In the genomic region with DNA sequence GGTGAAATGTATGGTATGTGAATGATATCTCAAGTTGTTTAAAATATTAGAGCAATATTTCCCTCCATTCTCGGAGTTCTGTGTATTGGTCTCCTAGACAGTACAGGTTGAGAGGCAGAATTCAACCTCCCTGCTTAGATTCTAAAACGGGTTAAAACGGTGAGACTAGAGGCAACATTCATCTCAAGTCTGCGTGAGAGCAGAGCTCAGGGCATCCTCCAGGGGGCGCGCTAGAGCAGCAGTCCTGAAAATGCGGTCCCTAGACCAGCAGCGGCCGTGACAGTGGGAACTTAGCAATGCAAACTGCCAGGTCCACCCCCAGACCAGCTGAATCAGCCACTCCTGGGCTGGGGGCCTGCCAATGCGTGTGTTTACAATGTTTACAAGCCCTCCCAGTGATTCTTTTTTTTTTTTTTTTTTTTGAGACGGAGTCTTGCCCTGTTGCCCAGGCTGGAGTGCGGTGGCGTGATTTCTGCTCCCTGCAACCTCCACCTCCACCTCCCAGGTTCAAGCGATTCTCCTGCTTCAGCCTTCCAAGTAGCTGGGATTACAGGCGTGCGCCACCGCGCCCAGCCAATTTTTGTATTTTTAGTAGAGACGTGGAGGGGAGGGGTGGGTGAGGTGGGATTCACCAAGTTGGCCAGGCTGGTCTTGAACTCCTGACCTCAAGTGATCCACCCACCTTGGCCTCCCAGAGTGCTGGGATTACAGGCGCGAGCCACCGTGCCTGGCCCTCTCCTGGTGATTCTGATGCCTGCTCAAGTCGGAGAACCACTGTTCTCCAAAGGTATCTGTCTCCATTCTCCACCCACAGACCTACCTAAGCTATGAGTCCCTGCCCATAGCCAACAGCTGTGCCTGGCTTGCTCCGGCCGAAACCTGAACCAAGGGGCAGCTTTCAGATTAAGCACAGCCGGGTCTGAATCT, we compare ENCODE assay signal across 1 cellular context.
TF ChIP-seq lines count a peak whose summit lies in the region.

No MANE protein-coding gene starts in this region.

TF ChIP-seq in GM23338, 12 proteins besides CTCF, POLR2A, EP300 and RAD21 (continued from another document):
- TF ChIP-seq, protein P1, sequence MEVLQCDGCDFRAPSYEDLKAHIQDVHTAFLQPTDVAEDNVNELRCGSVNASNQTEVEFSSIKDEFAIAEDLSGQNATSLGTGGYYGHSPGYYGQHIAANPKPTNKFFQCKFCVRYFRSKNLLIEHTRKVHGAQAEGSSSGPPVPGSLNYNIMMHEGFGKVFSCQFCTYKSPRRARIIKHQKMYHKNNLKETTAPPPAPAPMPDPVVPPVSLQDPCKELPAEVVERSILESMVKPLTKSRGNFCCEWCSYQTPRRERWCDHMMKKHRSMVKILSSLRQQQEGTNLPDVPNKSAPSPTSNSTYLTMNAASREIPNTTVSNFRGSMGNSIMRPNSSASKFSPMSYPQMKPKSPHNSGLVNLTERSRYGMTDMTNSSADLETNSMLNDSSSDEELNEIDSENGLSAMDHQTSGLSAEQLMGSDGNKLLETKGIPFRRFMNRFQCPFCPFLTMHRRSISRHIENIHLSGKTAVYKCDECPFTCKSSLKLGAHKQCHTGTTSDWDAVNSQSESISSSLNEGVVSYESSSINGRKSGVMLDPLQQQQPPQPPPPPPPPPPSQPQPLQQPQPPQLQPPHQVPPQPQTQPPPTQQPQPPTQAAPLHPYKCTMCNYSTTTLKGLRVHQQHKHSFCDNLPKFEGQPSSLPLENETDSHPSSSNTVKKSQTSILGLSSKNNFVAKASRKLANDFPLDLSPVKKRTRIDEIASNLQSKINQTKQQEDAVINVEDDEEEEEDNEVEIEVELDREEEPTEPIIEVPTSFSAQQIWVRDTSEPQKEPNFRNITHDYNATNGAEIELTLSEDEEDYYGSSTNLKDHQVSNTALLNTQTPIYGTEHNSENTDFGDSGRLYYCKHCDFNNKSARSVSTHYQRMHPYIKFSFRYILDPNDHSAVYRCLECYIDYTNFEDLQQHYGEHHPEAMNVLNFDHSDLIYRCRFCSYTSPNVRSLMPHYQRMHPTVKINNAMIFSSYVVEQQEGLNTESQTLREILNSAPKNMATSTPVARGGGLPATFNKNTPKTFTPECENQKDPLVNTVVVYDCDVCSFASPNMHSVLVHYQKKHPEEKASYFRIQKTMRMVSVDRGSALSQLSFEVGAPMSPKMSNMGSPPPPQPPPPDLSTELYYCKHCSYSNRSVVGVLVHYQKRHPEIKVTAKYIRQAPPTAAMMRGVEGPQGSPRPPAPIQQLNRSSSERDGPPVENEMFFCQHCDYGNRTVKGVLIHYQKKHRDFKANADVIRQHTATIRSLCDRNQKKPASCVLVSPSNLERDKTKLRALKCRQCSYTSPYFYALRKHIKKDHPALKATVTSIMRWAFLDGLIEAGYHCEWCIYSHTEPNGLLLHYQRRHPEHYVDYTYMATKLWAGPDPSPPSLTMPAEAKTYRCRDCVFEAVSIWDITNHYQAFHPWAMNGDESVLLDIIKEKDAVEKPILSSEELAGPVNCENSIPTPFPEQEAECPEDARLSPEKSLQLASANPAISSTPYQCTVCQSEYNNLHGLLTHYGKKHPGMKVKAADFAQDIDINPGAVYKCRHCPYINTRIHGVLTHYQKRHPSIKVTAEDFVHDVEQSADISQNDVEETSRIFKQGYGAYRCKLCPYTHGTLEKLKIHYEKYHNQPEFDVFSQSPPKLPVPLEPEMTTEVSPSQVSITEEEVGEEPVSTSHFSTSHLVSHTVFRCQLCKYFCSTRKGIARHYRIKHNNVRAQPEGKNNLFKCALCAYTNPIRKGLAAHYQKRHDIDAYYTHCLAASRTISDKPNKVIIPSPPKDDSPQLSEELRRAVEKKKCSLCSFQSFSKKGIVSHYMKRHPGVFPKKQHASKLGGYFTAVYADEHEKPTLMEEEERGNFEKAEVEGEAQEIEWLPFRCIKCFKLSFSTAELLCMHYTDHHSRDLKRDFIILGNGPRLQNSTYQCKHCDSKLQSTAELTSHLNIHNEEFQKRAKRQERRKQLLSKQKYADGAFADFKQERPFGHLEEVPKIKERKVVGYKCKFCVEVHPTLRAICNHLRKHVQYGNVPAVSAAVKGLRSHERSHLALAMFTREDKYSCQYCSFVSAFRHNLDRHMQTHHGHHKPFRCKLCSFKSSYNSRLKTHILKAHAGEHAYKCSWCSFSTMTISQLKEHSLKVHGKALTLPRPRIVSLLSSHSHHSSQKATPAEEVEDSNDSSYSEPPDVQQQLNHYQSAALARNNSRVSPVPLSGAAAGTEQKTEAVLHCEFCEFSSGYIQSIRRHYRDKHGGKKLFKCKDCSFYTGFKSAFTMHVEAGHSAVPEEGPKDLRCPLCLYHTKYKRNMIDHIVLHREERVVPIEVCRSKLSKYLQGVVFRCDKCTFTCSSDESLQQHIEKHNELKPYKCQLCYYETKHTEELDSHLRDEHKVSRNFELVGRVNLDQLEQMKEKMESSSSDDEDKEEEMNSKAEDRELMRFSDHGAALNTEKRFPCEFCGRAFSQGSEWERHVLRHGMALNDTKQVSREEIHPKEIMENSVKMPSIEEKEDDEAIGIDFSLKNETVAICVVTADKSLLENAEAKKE (CRISPR knock-in tag; IDR thresholded peaks at IDR 0.05), result no peak
- no peak for TF ChIP-seq EZH2 (IDR thresholded peaks at IDR 0.05; ENCODE audit: low read depth, unreplicated experiment)
- no peak for TF ChIP-seq CREB1 (CRISPR knock-in tag; IDR thresholded peaks at IDR 0.05; ENCODE audit: low read depth)
- no peak for TF ChIP-seq JUNB (IDR thresholded peaks at IDR 0.05; ENCODE audit: unreplicated experiment)
- no peak for TF ChIP-seq ZNF114 (CRISPR knock-in tag; IDR thresholded peaks at IDR 0.05)
- no peak for TF ChIP-seq POLR2AphosphoS5 (IDR thresholded peaks at IDR 0.05; ENCODE audit: low read depth)
- no peak for TF ChIP-seq NANOG (IDR thresholded peaks at IDR 0.05; ENCODE audit: borderline replicate concordance)
- TF ChIP-seq, protein P2, sequence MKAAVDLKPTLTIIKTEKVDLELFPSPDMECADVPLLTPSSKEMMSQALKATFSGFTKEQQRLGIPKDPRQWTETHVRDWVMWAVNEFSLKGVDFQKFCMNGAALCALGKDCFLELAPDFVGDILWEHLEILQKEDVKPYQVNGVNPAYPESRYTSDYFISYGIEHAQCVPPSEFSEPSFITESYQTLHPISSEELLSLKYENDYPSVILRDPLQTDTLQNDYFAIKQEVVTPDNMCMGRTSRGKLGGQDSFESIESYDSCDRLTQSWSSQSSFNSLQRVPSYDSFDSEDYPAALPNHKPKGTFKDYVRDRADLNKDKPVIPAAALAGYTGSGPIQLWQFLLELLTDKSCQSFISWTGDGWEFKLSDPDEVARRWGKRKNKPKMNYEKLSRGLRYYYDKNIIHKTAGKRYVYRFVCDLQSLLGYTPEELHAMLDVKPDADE (IDR thresholded peaks at IDR 0.05), result no peak
